In the genomic region with DNA sequence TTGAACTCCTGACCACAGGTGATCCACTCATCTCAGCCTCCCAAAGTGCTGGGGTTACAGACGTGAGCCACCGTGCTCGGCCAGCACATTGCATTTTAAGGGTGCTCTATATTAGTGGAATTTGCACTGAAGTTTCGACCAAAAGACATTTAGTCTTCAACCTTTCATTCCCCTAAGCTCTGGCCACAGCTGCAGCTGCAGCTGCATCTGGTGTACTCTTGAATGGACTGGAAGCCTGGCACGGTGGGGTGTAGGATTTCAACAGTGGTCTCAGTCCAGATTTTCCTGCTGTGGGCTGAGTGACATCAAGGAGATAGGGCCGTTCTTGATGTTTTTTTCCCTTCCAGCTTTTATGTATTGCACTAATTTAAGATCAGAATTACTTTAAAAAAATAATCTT, we compare ENCODE assay signal across 20 cellular contexts.
DNase-seq lines count a peak whose midpoint lies in the region; ATAC-seq and TF ChIP-seq lines count a peak whose summit lies in the region.
"Had no signal": no experiment of that assay in that cellular context is flagged by ENCODE, and none has a peak within 500 bp of the region (broad histone marks: within the 10 kb centered on the region; RNA-seq: fewer than 3 reads in every experiment).

No MANE protein-coding gene starts in this region.

- H3K4me1 Mint-ChIP-seq in T-helper 17 cell: peaks cover 3% of the 10 kb centered on the region
- H3K4me1 Mint-ChIP-seq: CD4-positive, CD25-positive, alpha-beta regulatory T cell had no signal

- H3K27me3 Mint-ChIP-seq in T-helper 17 cell: peaks cover under 1% of the 10 kb centered on the region

- H3K4me3 ChIP-seq in dorsolateral prefrontal cortex: peak overlapping the region in 1 of 59 donors; percentile 8
- H3K4me3 ChIP-seq: GM23338, HAP-1 had no signal

- intact Hi-C loops in dorsolateral prefrontal cortex (cut with DNase I): loop anchor here in 1 of 2 donors (5.0 kb wide), 1 partner anchor 37 kb away; no protein-coding TSS in a partner anchor

- no peaks in the 10 kb centered on the region for H3K9me3 ChIP-seq in T-helper 17 cell (ENCODE audit: control insufficient read depth, low read length, poor library complexity, severe bottlenecking)
- H3K9me3 ChIP-seq: HAP-1 had no signal

- DNase-seq in SK-N-DZ (ENCODE audit: low spot score): peak; percentile 12
- peak in 3 of 10 donors; percentile 30 to 54 (median 39) for DNase-seq in dorsolateral prefrontal cortex
- peak; percentile 14 for DNase-seq in myocyte (ENCODE audit: low read depth)
- peak in 19 of 49 donors; percentile 4 to 35 (median 21) for DNase-seq in substantia nigra (lab: John Stamatoyannopoulos, UW)
- DNase-seq in T-helper 17 cell: no peak
- DNase-seq: CD4-positive, CD25-positive, alpha-beta regulatory T cell; COR-L47; DMS153; KG1; NCI-H1092; NCI-H1436 treated with DMSO at 0.1 percent for 48 hours; NCI-H1930; NCI-H345; NCI-H774; NK-92 treated with Interleukin-12 subunit alpha and Interleukin-12 subunit beta, amount 100 ng/mL, for 24 hours; SIG-M5 had no signal

- H3K4me3 Mint-ChIP-seq in T-helper 17 cell: no peak overlapping the region
- H3K4me3 Mint-ChIP-seq: CD4-positive, CD25-positive, alpha-beta regulatory T cell; GM23338 had no signal

- no peaks in the 10 kb centered on the region for H3K27me3 ChIP-seq in dorsolateral prefrontal cortex

- H3K27ac ChIP-seq in dorsolateral prefrontal cortex: peak overlapping the region in 46 of 59 donors; percentile 2 to 98 (median 66)
- peak overlapping the region; percentile 42 for H3K27ac ChIP-seq in substantia nigra (ENCODE audit: low read depth, low read length, poor library complexity, severe bottlenecking)

- no peak for ATAC-seq in HG03135 (IDR thresholded peaks at IDR 0.05; ENCODE audit: unreplicated experiment)
- no peak for ATAC-seq in T-helper 17 cell
- ATAC-seq in HG03159 (IDR thresholded peaks at IDR 0.05; ENCODE audit: unreplicated experiment): no peak
- ATAC-seq: GM23338 had no signal

- H3K36me3 Mint-ChIP-seq in T-helper 17 cell (ENCODE audit: low read depth): no peaks in the 10 kb centered on the region
- H3K36me3 Mint-ChIP-seq: CD4-positive, CD25-positive, alpha-beta regulatory T cell had no signal

- TF ChIP-seq CTCF in dorsolateral prefrontal cortex (IDR thresholded peaks at IDR 0.05 in 54 of 56, conservative IDR thresholded peaks at IDR 0.05 in 2 of 56; ENCODE audit: low read depth in 1 of 56, partially characterized antibody in 56 of 56): no peak

- no peak overlapping the region for H3K27ac Mint-ChIP-seq in T-helper 17 cell
- H3K27ac Mint-ChIP-seq: CD4-positive, CD25-positive, alpha-beta regulatory T cell; GM23338 had no signal

Comparison
In these comparisons a context has a peak if more than half of its experiments do, and no peak if none do; other contexts are left out.
1. DNase-seq: peak in SK-N-DZ (single experiment) and myocyte (single experiment); none in T-helper 17 cell (0 of 3).